In genomic region chr3:70703305-70704102, GRCh38 we compare ENCODE assay signal across 1 cellular context.
TF ChIP-seq lines count a peak whose summit lies in the region.

No MANE protein-coding gene starts in this region.

TF ChIP-seq in endothelial cell of umbilical vein, 7 proteins besides CTCF, POLR2A, EP300 and RAD21 (continued from another document):
- TF ChIP-seq MYC (IDR thresholded peaks at IDR 0.05; ENCODE audit: low read depth, low read length) (no peak), EZH2 (IDR thresholded peaks at IDR 0.05; ENCODE audit: borderline replicate concordance, low read depth, low read length, severe bottlenecking) (no peak), POLR2AphosphoS5 (IDR thresholded peaks at IDR 0.05; ENCODE audit: insufficient read depth, low read depth, low read length) (no peak)
